Comparison of ENCODE assay signal across 8 cellular contexts in the genomic region with DNA sequence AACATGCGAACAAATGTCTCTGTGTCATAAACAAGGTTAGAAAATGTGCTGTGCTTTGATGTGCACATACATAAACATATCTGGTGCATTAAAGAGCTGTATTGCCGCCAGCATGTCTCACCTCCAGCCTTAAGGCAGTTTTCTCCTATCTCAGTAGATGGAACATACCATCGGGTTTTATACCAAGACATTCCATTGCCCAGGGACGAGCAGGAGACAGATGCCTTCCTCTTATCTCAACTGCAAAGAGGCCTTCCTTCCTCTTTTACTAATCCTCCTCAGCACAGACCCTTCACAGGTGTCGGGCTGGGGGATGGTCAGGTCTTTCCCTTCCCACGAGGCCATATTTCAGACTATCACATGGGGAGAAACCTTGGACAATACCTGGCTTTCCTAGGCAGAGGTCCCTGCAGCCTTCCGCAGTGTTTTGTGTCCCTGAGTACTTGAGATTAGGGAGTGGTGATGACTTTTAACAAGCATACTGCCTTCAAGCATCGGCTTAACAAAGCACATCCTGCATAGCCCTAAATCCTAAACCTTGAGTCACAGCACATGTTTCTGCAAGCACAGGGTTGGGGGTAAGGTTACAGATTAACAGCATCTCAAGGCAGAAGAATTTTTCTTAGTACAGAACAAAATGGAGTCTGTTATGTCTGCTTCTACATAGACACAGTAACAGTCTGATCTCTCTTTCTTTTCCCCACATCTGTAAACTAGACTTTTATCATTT.
DNase-seq lines count a peak whose midpoint lies in the region; TF ChIP-seq lines count a peak whose summit lies in the region.
"Not testable (repeated sequence)": the region's sequence is repeated elsewhere in the genome, so short reads cannot be mapped to it uniquely, and the experiment has no call there.

No MANE protein-coding gene starts in this region.

- H3K27me3 ChIP-seq in SJSA1 (replicated peaks), result not testable (repeated sequence)

- H3K27me3 Mint-ChIP-seq in type B pancreatic cell, result peaks cover 13% of the 10 kb centered on the region

- H3K9me3 ChIP-seq in SJSA1 (replicated peaks), result not testable (repeated sequence)

- H3K4me1 Mint-ChIP-seq in type B pancreatic cell (ENCODE audit: unreplicated experiment), result peaks cover 25% of the 10 kb centered on the region

- not testable (repeated sequence) for TF ChIP-seq CTCF in astrocyte of the spinal cord (IDR thresholded peaks at IDR 0.05; ENCODE audit: low read depth, low read length); fibroblast of mammary gland (conservative IDR thresholded peaks at IDR 0.05; ENCODE audit: control insufficient read depth, insufficient read depth, low read depth, low read length); type B pancreatic cell (conservative IDR thresholded peaks at IDR 0.05)

- not testable (repeated sequence) for H3K36me3 Mint-ChIP-seq in type B pancreatic cell

- not testable (repeated sequence) for H3K9me3 Mint-ChIP-seq in type B pancreatic cell

- not testable (repeated sequence) for H3K4me3 Mint-ChIP-seq in type B pancreatic cell

- not testable (repeated sequence) for H3K4me3 ChIP-seq in SJSA1; astrocyte of the spinal cord (ENCODE audit: low read depth, low read length); fibroblast of mammary gland (ENCODE audit: control insufficient read depth, low read depth, low read length)

- H3K4me1 ChIP-seq in SJSA1 (replicated peaks), result peaks cover 63% of the 10 kb centered on the region

- in situ Hi-C loops in astrocyte of the spinal cord (cut with HindIII; ENCODE audit: low sequenced_read_pairs), result not testable (repeated sequence)

- peak; percentile 15 for DNase-seq in DMS153 (lab: John Stamatoyannopoulos, UW)
- peak; percentile 58 for DNase-seq in HK-2 (ENCODE audit: unreplicated experiment)
- peak; percentile 35 for DNase-seq in NCI-H2029 treated with DMSO at 0.1 percent for 48 hours (lab: John Stamatoyannopoulos, UW)
- peak; percentile 76 to 79 for DNase-seq in SJSA1 (ENCODE audit: low read depth in 1 of 2, low spot score in 2 of 2)
- DNase-seq in astrocyte of the spinal cord (ENCODE audit: low read depth, low spot score), result peak; percentile 64
- DNase-seq in fibroblast of mammary gland (ENCODE audit: low read depth), result peak; percentile 51
- DNase-seq in kidney tubule cell (ENCODE audit: low spot score), result peak; percentile 94
- DNase-seq in type B pancreatic cell (ENCODE audit: extremely low spot score, unreplicated experiment), result not testable (repeated sequence)

- peak overlapping the region; percentile 91 for H3K27ac Mint-ChIP-seq in type B pancreatic cell

- peak overlapping the region; percentile 91 for H3K27ac ChIP-seq in SJSA1

- not testable (repeated sequence) for H3K36me3 ChIP-seq in SJSA1
